Comparison of ENCODE assay signal across 8 cellular contexts in genomic region chr1:50976890-50977574, GRCh38. TPM values are rescaled to one million over a fixed set of nuclear protein-coding genes. Genes with fewer than 3 reads are reported as not detected.
DNase-seq lines count a peak whose midpoint lies in the region; ATAC-seq, FAIRE-seq and TF ChIP-seq lines count a peak whose summit lies in the region.

No MANE protein-coding gene starts in this region.

- H3K9me3 ChIP-seq in muscle layer of duodenum (ENCODE audit: control insufficient read depth in 1 of 2, low read length in 2 of 2) = no peaks in the 10 kb centered on the region

- CTCF ChIA-PET in AG04449 (lab: Yijun Ruan, JAX) (interaction anchor here (0.8 to 2.4 kb wide), 3 partner anchors 8 to 48 kb away, joined by 3 to 10 read pairs (median 8); partner anchors contain the start of gene FAF1), WTC11 (lab: Charles Lee) (interaction anchor here (1.0 to 1.9 kb wide), 4 partner anchors 16 to 212 kb away, joined by 3 to 8 read pairs (median 4); partner anchors contain the start of gene FAF1)

- TF ChIP-seq POLR2A in GM12892 (IDR thresholded peaks at IDR 0.05; ENCODE audit: low read depth, low read length) = peak; percentile 45; the same call in 1 of the 2 replicates

- ATAC-seq in HG02642 (IDR thresholded peaks at IDR 0.05; ENCODE audit: poor library complexity, unreplicated experiment) (peak; percentile 58), WTC11 (peak; percentile 18)

- H3K4me3 Mint-ChIP-seq in WTC11 = peak overlapping the region; percentile 59

- no peaks in the 10 kb centered on the region for H3K36me3 ChIP-seq in muscle layer of duodenum (ENCODE audit: control insufficient read depth in 1 of 2, insufficient read depth in 2 of 2, low read length in 2 of 2)

- H3K4me1 ChIP-seq in muscle layer of duodenum (ENCODE audit: control insufficient read depth in 1 of 2, insufficient read depth in 2 of 2, low read length in 2 of 2) = peaks cover 0 to 3% of the 10 kb centered on the region in 2 donors

- DNase-seq in AG04449 (ENCODE audit: low read depth, low spot score) = no peak
- peak; percentile 34 for DNase-seq in GM12892 (ENCODE audit: insufficient read length)
- DNase-seq in NCI-H146 treated with DMSO at 0.1 percent for 48 hours (lab: John Stamatoyannopoulos, UW; ENCODE audit: unreplicated experiment) = peak; percentile 50
- no peak for DNase-seq in WTC11 (ENCODE audit: low spot score)
- no peak for DNase-seq in epithelial cell of proximal tubule (ENCODE audit: low read depth)
- DNase-seq in stimulated activated naive CD4-positive, alpha-beta T cell treated with Interleukin-2 at 50 U/mL for 16 hours (lab: John Stamatoyannopoulos, UW) = no peak

- TF ChIP-seq CTCF in AG04449 (IDR thresholded peaks at IDR 0.05; ENCODE audit: insufficient read depth, low read length, missing control alignments) (no peak), WTC11 (IDR thresholded peaks at IDR 0.05) (no peak), epithelial cell of proximal tubule (conservative IDR thresholded peaks at IDR 0.05; ENCODE audit: low read depth, low read length) (no peak)

- peak; percentile 97 for FAIRE-seq in GM12892 (lab: Jason Lieb, UNC)

- H3K4me1 Mint-ChIP-seq in WTC11 = peaks cover 20% of the 10 kb centered on the region

- POLR2A ChIA-PET in AG04449 (lab: Yijun Ruan, JAX) (interaction anchor here (0.6 to 3.4 kb wide), 3 partner anchors 8 to 287 kb away, joined by 3 to 26 read pairs (median 5); partner anchors contain the start of gene FAF1), WTC11 (lab: Charles Lee) (interaction anchor here (0.6 to 1.2 kb wide), 2 partner anchors 8 to 17 kb away, joined by 5 to 7 read pairs; no protein-coding TSS in a partner anchor)

- peaks cover 97% of the 10 kb centered on the region for H3K27me3 Mint-ChIP-seq in WTC11 (ENCODE audit: low read depth)

- peak overlapping the region; percentile 75 for H3K4me3 ChIP-seq in AG04449 (ENCODE audit: low read depth, low read length)
- peak overlapping the region; percentile 72 for H3K4me3 ChIP-seq in epithelial cell of proximal tubule (ENCODE audit: low read depth, low read length)
- H3K4me3 ChIP-seq in muscle layer of duodenum (ENCODE audit: low read depth in 1 of 2, low read length in 2 of 2) = peak overlapping the region; percentile 88 to 93

- H3K27ac Mint-ChIP-seq in WTC11 = no peak overlapping the region

- no peaks in the 10 kb centered on the region for H3K9me3 Mint-ChIP-seq in WTC11

- no peaks in the 10 kb centered on the region for H3K36me3 Mint-ChIP-seq in WTC11

- peaks cover 8% of the 10 kb centered on the region for H3K27me3 ChIP-seq in muscle layer of duodenum (ENCODE audit: low read depth, low read length)

- H3K27ac ChIP-seq in muscle layer of duodenum (ENCODE audit: low read length) = peak overlapping the region; percentile 86

TF ChIP-seq in WTC11, 78 proteins besides CTCF, POLR2A, EP300 and RAD21:
- TF ChIP-seq NFE2L1 (CRISPR knock-in tag; IDR thresholded peaks at IDR 0.05) (no peak), STAT6 (CRISPR knock-in tag; conservative IDR thresholded peaks at IDR 0.05; ENCODE audit: low read depth) (no peak), TEAD4 (CRISPR knock-in tag; IDR thresholded peaks at IDR 0.05) (no peak), PREB (CRISPR knock-in tag; IDR thresholded peaks at IDR 0.05; ENCODE audit: borderline replicate concordance) (no peak), CBFB (CRISPR knock-in tag; IDR thresholded peaks at IDR 0.05; ENCODE audit: low read depth) (no peak), PRDM15 (CRISPR knock-in tag; IDR thresholded peaks at IDR 0.05) (no peak)

RNA-seq across cellular contexts. Expression of gene CDKN2C, which starts 7.0 kb away (rescaled TPM):
- 23.4 TPM for polyA plus RNA-seq in GM12892 (2012; ENCODE audit: missing spikeins)
- 0.11 to 0.14 TPM in 2 of 3 replicates, not detected in the other for total RNA-seq in WTC11 (2021)
- 2.8 and 3.0 TPM in 2 replicates for total RNA-seq in epithelial cell of proximal tubule

RNA-seq across cellular contexts. Expression of gene FAF1, which starts 17.0 kb away (rescaled TPM):
- polyA plus RNA-seq in GM12892 (2012; ENCODE audit: missing spikeins) = 82.1 TPM
- total RNA-seq in WTC11 (2021) (50.4 to 53.5 TPM (median 53.5 TPM) in 3 replicates), epithelial cell of proximal tubule (52.2 and 54.1 TPM in 2 replicates)

Comparison
In these comparisons a context has a peak if more than half of its experiments do, and no peak if none do; other contexts are left out.
1. DNase-seq: peak in GM12892 (single experiment) and NCI-H146 treated with DMSO at 0.1 percent for 48 hours (single experiment); none in AG04449 (single experiment), WTC11 (single experiment), epithelial cell of proximal tubule (single experiment) and stimulated activated naive CD4-positive, alpha-beta T cell treated with Interleukin-2 at 50 U/mL for 16 hours (single experiment).
2. Peak in every context shown above with its lines, with median percentiles within 50 percentile points of each other: H3K4me3 ChIP-seq.